Comparison of ENCODE assay signal across 34 cellular contexts in the genomic region with DNA sequence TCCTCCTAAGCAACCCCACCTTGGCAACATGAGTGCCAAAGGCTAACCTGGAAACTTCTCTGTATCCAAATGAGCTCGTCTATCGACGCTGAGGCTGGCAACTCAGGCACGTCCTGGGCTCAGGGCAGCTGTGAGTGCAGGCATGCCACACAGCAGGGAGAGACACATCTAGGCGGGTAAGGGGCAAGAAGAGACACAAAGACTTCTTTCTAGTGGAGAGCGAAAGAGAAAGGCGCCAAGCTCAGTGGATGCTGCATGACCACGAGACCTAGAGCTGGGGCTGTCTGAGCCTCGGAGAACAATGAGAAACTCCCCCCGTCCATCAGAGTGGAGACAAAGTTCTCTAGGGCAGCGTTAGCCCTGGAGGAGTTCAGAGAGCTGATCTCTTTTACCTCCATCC.
DNase-seq lines count a peak whose midpoint lies in the region; ATAC-seq, FAIRE-seq and TF ChIP-seq lines count a peak whose summit lies in the region.
"Had no signal": no experiment of that assay in that cellular context is flagged by ENCODE, and none has a peak within 500 bp of the region (broad histone marks: within the 10 kb centered on the region; RNA-seq: fewer than 3 reads in every experiment).

No MANE protein-coding gene starts in this region.

- peak overlapping the region; percentile 77 for H3K27ac Mint-ChIP-seq in neural progenitor cell
- no peak overlapping the region for H3K27ac Mint-ChIP-seq in activated CD4-positive, alpha-beta memory T cell treated with anti-CD3 and anti-CD28 coated beads, Interleukin-2, amount 10 ng/mL, durations not matched to agents 7 days and 5 days
- H3K27ac Mint-ChIP-seq: activated CD4-positive, alpha-beta T cell treated with anti-CD3 and anti-CD28 coated beads, Interleukin-2, amount 10 ng/mL, durations not matched to agents 24 days and 14 days; activated naive CD4-positive, alpha-beta T cell treated with anti-CD3 and anti-CD28 coated beads for 36 hours; activated T-helper 1 cell treated with anti-CD3 and anti-CD28 coated beads, Interleukin-12 subunit alpha, Interleukin-12 subunit beta, Interleukin-2, Interleukin-4 antibody, amounts not matched to agents 30 ng/mL and 10 ng/mL and 1 ng/mL, durations not matched to agents 14 hours and 24 hours and 36 hours had no signal

- H3K4me3 ChIP-seq in neural progenitor cell (no peak overlapping the region), stomach smooth muscle (ENCODE audit: low read length in 2 of 2) (no peak overlapping the region), kidney (ENCODE audit: low read length in 2 of 2) (no peak overlapping the region)
- H3K4me3 ChIP-seq: adrenal gland, breast epithelium, colonic mucosa, K562, mucosa of descending colon, psoas muscle, tibial artery had no signal

- H3K4me3 Mint-ChIP-seq in neural progenitor cell = no peak overlapping the region
- no peak overlapping the region for H3K4me3 Mint-ChIP-seq in activated CD4-positive, alpha-beta memory T cell treated with anti-CD3 and anti-CD28 coated beads, Interleukin-2, amount 10 ng/mL, durations not matched to agents 7 days and 5 days
- H3K4me3 Mint-ChIP-seq: activated CD4-positive, alpha-beta T cell treated with anti-CD3 and anti-CD28 coated beads, Interleukin-2, amount 10 ng/mL, durations not matched to agents 24 days and 14 days; activated naive CD4-positive, alpha-beta T cell treated with anti-CD3 and anti-CD28 coated beads for 36 hours; activated T-helper 1 cell treated with anti-CD3 and anti-CD28 coated beads, Interleukin-12 subunit alpha, Interleukin-12 subunit beta, Interleukin-2, Interleukin-4 antibody, amounts not matched to agents 30 ng/mL and 10 ng/mL and 1 ng/mL, durations not matched to agents 14 hours and 24 hours and 36 hours; nephron progenitor cell had no signal

- peaks cover 4% of the 10 kb centered on the region for H3K27me3 Mint-ChIP-seq in neural progenitor cell (ENCODE audit: insufficient read depth, low read depth)
- no peaks in the 10 kb centered on the region for H3K27me3 Mint-ChIP-seq in activated CD4-positive, alpha-beta memory T cell treated with anti-CD3 and anti-CD28 coated beads, Interleukin-2, amount 10 ng/mL, durations not matched to agents 7 days and 5 days
- H3K27me3 Mint-ChIP-seq: activated CD4-positive, alpha-beta T cell treated with anti-CD3 and anti-CD28 coated beads, Interleukin-2, amount 10 ng/mL, durations not matched to agents 24 days and 14 days had no signal

- no peak for ATAC-seq in GM18517 (IDR thresholded peaks at IDR 0.05; ENCODE audit: unreplicated experiment)
- ATAC-seq: foreskin keratinocyte; HCT116; K562; mucosa of descending colon; Panc1; stimulated activated naive CD8-positive, alpha-beta T cell treated with anti-CD3 and anti-CD28 coated beads, Interleukin-15, Interleukin-2, amounts not matched to agents 100 U/mL and 50 U/mL, for 24 hours had no signal

- no peaks in the 10 kb centered on the region for H3K36me3 ChIP-seq in neural progenitor cell
- H3K36me3 ChIP-seq in stomach smooth muscle (ENCODE audit: control insufficient read depth in 2 of 2, insufficient read depth in 2 of 2, low read length in 2 of 2) = peaks cover 0 to 10% of the 10 kb centered on the region in 2 donors
- H3K36me3 ChIP-seq in kidney (ENCODE audit: control insufficient read depth in 1 of 2, insufficient read depth in 2 of 2, low read length in 2 of 2) = peaks cover 4% of the 10 kb centered on the region in 2 donors
- H3K36me3 ChIP-seq: adrenal gland, BE2C, breast epithelium, colonic mucosa had no signal

- H3K9me3 ChIP-seq in neural progenitor cell (ENCODE audit: low read depth) (no peaks in the 10 kb centered on the region), stomach smooth muscle (ENCODE audit: control insufficient read depth in 2 of 2, low read length in 2 of 2) (no peaks in the 10 kb centered on the region), kidney (ENCODE audit: control insufficient read depth in 1 of 2, low read length in 2 of 2) (no peaks in the 10 kb centered on the region)
- H3K9me3 ChIP-seq: adrenal gland, BE2C, breast epithelium, colonic mucosa, mucosa of descending colon, psoas muscle, tibial artery had no signal

- H3K27me3 ChIP-seq in neural progenitor cell = no peaks in the 10 kb centered on the region
- no peaks in the 10 kb centered on the region for H3K27me3 ChIP-seq in stomach smooth muscle (ENCODE audit: control insufficient read depth in 1 of 2, insufficient read depth in 2 of 2, low read length in 2 of 2)
- H3K27me3 ChIP-seq: adrenal gland, BE2C, breast epithelium, colonic mucosa, foreskin keratinocyte, tibial artery had no signal

- DNase-seq in amygdala (lab: John Stamatoyannopoulos, UW) = peak in 45 of 56 donors; percentile 25 to 90 (median 65)
- DNase-seq in globus pallidus (ENCODE audit: low spot score) = peak; percentile 96
- DNase-seq in neural progenitor cell (ENCODE audit: low spot score) = no peak
- DNase-seq in GF-D8 (lab: John Stamatoyannopoulos, UW) = no peak
- DNase-seq in activated CD4-positive, alpha-beta memory T cell treated with anti-CD3 and anti-CD28 coated beads, Interleukin-2, amount 10 ng/mL, durations not matched to agents 7 days and 5 days = no peak
- no peak for DNase-seq in kidney
- DNase-seq: activated CD4-positive, alpha-beta T cell treated with anti-CD3 and anti-CD28 coated beads, Interleukin-2, amount 10 ng/mL, durations not matched to agents 24 days and 14 days; activated naive CD4-positive, alpha-beta T cell treated with anti-CD3 and anti-CD28 coated beads for 36 hours; adrenal gland; BE2C; colonic mucosa; COR-L47; DMS53; effector memory CD4-positive, alpha-beta T cell; foreskin keratinocyte; mucosa of descending colon; NCI-H1092 treated with DMSO at 0.1 percent for 48 hours; NCI-H1930; NCI-H2227 treated with DMSO at 0.1 percent for 48 hours; NCI-H69; nephron progenitor cell; SIG-M5; stimulated activated naive CD8-positive, alpha-beta T cell treated with anti-CD3 and anti-CD28 coated beads, Interleukin-15, Interleukin-2, amounts not matched to agents 100 U/mL and 50 U/mL, for 24 hours; T-helper 9 cell; tibial artery had no signal

- no peaks in the 10 kb centered on the region for H3K79me2 ChIP-seq in neural progenitor cell (ENCODE audit: low read depth)

- peak overlapping the region; percentile 58 for H3K4me2 ChIP-seq in neural progenitor cell

- intact Hi-C loops in kidney (cut with DNase I) = no loop called here

- no peaks in the 10 kb centered on the region for H4K20me1 ChIP-seq in neural progenitor cell (ENCODE audit: low read depth)

- peaks cover 7% of the 10 kb centered on the region for H3K36me3 Mint-ChIP-seq in neural progenitor cell
- no peaks in the 10 kb centered on the region for H3K36me3 Mint-ChIP-seq in activated CD4-positive, alpha-beta memory T cell treated with anti-CD3 and anti-CD28 coated beads, Interleukin-2, amount 10 ng/mL, durations not matched to agents 7 days and 5 days (ENCODE audit: low read depth)

- no peaks in the 10 kb centered on the region for H3K9me3 Mint-ChIP-seq in neural progenitor cell
- no peaks in the 10 kb centered on the region for H3K9me3 Mint-ChIP-seq in activated CD4-positive, alpha-beta memory T cell treated with anti-CD3 and anti-CD28 coated beads, Interleukin-2, amount 10 ng/mL, durations not matched to agents 7 days and 5 days
- H3K9me3 Mint-ChIP-seq: activated CD4-positive, alpha-beta T cell treated with anti-CD3 and anti-CD28 coated beads, Interleukin-2, amount 10 ng/mL, durations not matched to agents 24 days and 14 days; activated naive CD4-positive, alpha-beta T cell treated with anti-CD3 and anti-CD28 coated beads for 36 hours; activated T-helper 1 cell treated with anti-CD3 and anti-CD28 coated beads, Interleukin-12 subunit alpha, Interleukin-12 subunit beta, Interleukin-2, Interleukin-4 antibody, amounts not matched to agents 30 ng/mL and 10 ng/mL and 1 ng/mL, durations not matched to agents 14 hours and 24 hours and 36 hours; nephron progenitor cell had no signal

- CTCF ChIA-PET in activated CD4-positive, alpha-beta memory T cell treated with anti-CD3 and anti-CD28 coated beads, Interleukin-2, amount 10 ng/mL, durations not matched to agents 7 days and 5 days (lab: Charles Lee) = no interaction called here

- POLR2A ChIA-PET in activated CD4-positive, alpha-beta memory T cell treated with anti-CD3 and anti-CD28 coated beads, Interleukin-2, amount 10 ng/mL, durations not matched to agents 7 days and 5 days (lab: Charles Lee) = no interaction called here

- H3K9ac ChIP-seq in neural progenitor cell (no peak overlapping the region), stomach smooth muscle (ENCODE audit: low read length in 2 of 2) (no peak overlapping the region), kidney (ENCODE audit: low read length in 2 of 2) (no peak overlapping the region)

- H3K4me1 ChIP-seq in neural progenitor cell = peaks cover 24% of the 10 kb centered on the region
- H3K4me1 ChIP-seq in stomach smooth muscle (ENCODE audit: control insufficient read depth, insufficient read depth, low read length) = peaks cover 51% of the 10 kb centered on the region
- no peaks in the 10 kb centered on the region for H3K4me1 ChIP-seq in kidney (ENCODE audit: control insufficient read depth in 1 of 2, insufficient read depth in 1 of 2, low read depth in 1 of 2, low read length in 2 of 2)
- H3K4me1 ChIP-seq: adrenal gland, BE2C, breast epithelium, colonic mucosa, foreskin keratinocyte had no signal

- TF ChIP-seq CTCF in neural progenitor cell (IDR thresholded peaks at IDR 0.05) (no peak), kidney (IDR thresholded peaks at IDR 0.05; ENCODE audit: borderline replicate concordance, extremely low read depth, insufficient read depth) (no peak)

- FAIRE-seq in kidney (lab: Jason Lieb, UNC) = no peak
- FAIRE-seq: GM19239, K562 had no signal

- H2AFZ ChIP-seq in neural progenitor cell (replicated peaks) = no peak overlapping the region

- H3K4me1 Mint-ChIP-seq in neural progenitor cell = peaks cover 38% of the 10 kb centered on the region
- peaks cover 7% of the 10 kb centered on the region for H3K4me1 Mint-ChIP-seq in activated CD4-positive, alpha-beta memory T cell treated with anti-CD3 and anti-CD28 coated beads, Interleukin-2, amount 10 ng/mL, durations not matched to agents 7 days and 5 days
- H3K4me1 Mint-ChIP-seq: activated CD4-positive, alpha-beta T cell treated with anti-CD3 and anti-CD28 coated beads, Interleukin-2, amount 10 ng/mL, durations not matched to agents 24 days and 14 days had no signal

- H3F3A ChIP-seq in neural progenitor cell (ENCODE audit: low read depth) = no peaks in the 10 kb centered on the region

- H3K27ac ChIP-seq in neural progenitor cell = no peak overlapping the region
- H3K27ac ChIP-seq in stomach smooth muscle (ENCODE audit: low read length) = peak overlapping the region; percentile 85
- no peak overlapping the region for H3K27ac ChIP-seq in kidney (ENCODE audit: low read depth in 2 of 2, low read length in 2 of 2)
- H3K27ac ChIP-seq: adrenal gland, colonic mucosa, foreskin keratinocyte, psoas muscle had no signal

Comparison
In these comparisons a context has a peak if more than half of its experiments do, and no peak if none do; other contexts are left out.
1. DNase-seq: peak in amygdala (45 of 56) and globus pallidus (single experiment); none in neural progenitor cell (single experiment), GF-D8 (single experiment), activated CD4-positive, alpha-beta memory T cell treated with anti-CD3 and anti-CD28 coated beads, Interleukin-2, amount 10 ng/mL, durations not matched to agents 7 days and 5 days (single experiment) and kidney (single experiment).